Comparison of ENCODE assay signal across 25 cellular contexts in genomic region chr20:1003920-1004697, GRCh38. TPM values are rescaled to one million over a fixed set of nuclear protein-coding genes. Genes with fewer than 3 reads are reported as not detected.
DNase-seq lines count a peak whose midpoint lies in the region; ATAC-seq and TF ChIP-seq lines count a peak whose summit lies in the region.
"Had no signal": no experiment of that assay in that cellular context is flagged by ENCODE, and none has a peak within 500 bp of the region (broad histone marks: within the 10 kb centered on the region; RNA-seq: fewer than 3 reads in every experiment).

No MANE protein-coding gene starts in this region.

- no peaks in the 10 kb centered on the region for H3K79me2 ChIP-seq in PC-3 (ENCODE audit: low read length)

- no peaks in the 10 kb centered on the region for H4K20me1 ChIP-seq in PC-3 (ENCODE audit: low read length)

- H3F3A ChIP-seq in PC-3 (ENCODE audit: low read length, unreplicated experiment): no peaks in the 10 kb centered on the region

- no peak overlapping the region for H2AFZ ChIP-seq in PC-3 (ENCODE audit: low read length)
- H2AFZ ChIP-seq: GM23338 had no signal

- ATAC-seq in heart left ventricle: no peak
- ATAC-seq in PC-3: no peak
- ATAC-seq: GM23338 had no signal

- 62 to 92% (median 67%) methylated on average over 1 to 3 of the region's 3 CpGs for WGBS in heart left ventricle, 4 donors

- H3K9me3 Mint-ChIP-seq in type B pancreatic cell: no peaks in the 10 kb centered on the region
- H3K9me3 Mint-ChIP-seq: GM23338 had no signal

- no peak overlapping the region for H3K4me2 ChIP-seq in PC-3 (ENCODE audit: low read length)
- H3K4me2 ChIP-seq: GM23338 had no signal

- TF ChIP-seq POLR2A in heart left ventricle (IDR thresholded peaks at IDR 0.05): no peak

- BruUV-seq in PC-3 (replicated peaks; lab: Mats Ljungman, UMichigan): no TSS peak

- DNase-seq in cardiac muscle cell (ENCODE audit: low read depth in 1 of 2, low spot score in 1 of 2) (no peak), heart left ventricle (no peak), coronary artery (ENCODE audit: low spot score) (peak; percentile 19), mesenteric fat pad (ENCODE audit: low spot score) (peak; percentile 64), type B pancreatic cell (ENCODE audit: extremely low spot score, unreplicated experiment) (no peak), posterior vena cava (ENCODE audit: low spot score) (no peak), PC-3 (no peak), NOMO-1 treated with DMSO at 0.1 percent for 48 hours (lab: John Stamatoyannopoulos, UW; ENCODE audit: unreplicated experiment) (no peak)
- DNase-seq: 8988T; CD4-positive, CD25-positive, alpha-beta regulatory T cell; COR-L47; DMS53; HFFc6; KG1; MM.1S; NCI-H1048; NCI-H1417; NCI-H1694; NCI-H2029 treated with DMSO at 0.1 percent for 48 hours; NCI-H446 treated with DMSO at 0.1 percent for 48 hours; NCI-H69; OCI-M1; SIG-M5 had no signal

- H3K36me3 Mint-ChIP-seq in type B pancreatic cell: no peaks in the 10 kb centered on the region
- H3K36me3 Mint-ChIP-seq: CD4-positive, CD25-positive, alpha-beta regulatory T cell had no signal

- peaks cover 13% of the 10 kb centered on the region for H3K27me3 ChIP-seq in cardiac muscle cell
- peaks cover 10 to 71% (median 42%) of the 10 kb centered on the region in 9 donors for H3K27me3 ChIP-seq in heart left ventricle
- peaks cover 40% of the 10 kb centered on the region for H3K27me3 ChIP-seq in PC-3 (ENCODE audit: low read length)

- intact Hi-C loops in heart left ventricle (cut with DNase I): no loop called here
- intact Hi-C loops in posterior vena cava (cut with DNase I): no loop called here
- intact Hi-C loops in PC-3 (cut with micrococcal nuclease): no loop called here

- H3K4me1 Mint-ChIP-seq in type B pancreatic cell (ENCODE audit: unreplicated experiment): peaks cover 7% of the 10 kb centered on the region

- H3K9ac ChIP-seq in PC-3 (ENCODE audit: low read length): no peak overlapping the region

- peaks cover 60% of the 10 kb centered on the region for H3K27me3 Mint-ChIP-seq in type B pancreatic cell

- peak overlapping the region; percentile 15 for H3K4me3 Mint-ChIP-seq in type B pancreatic cell
- H3K4me3 Mint-ChIP-seq: CD4-positive, CD25-positive, alpha-beta regulatory T cell; HFFc6 had no signal

- H3K4me1 ChIP-seq in cardiac muscle cell (ENCODE audit: low read depth) (peaks cover 3% of the 10 kb centered on the region), heart left ventricle (peaks cover 0 to 9% (median 0%) of the 10 kb centered on the region in 12 donors), PC-3 (ENCODE audit: insufficient read depth, low read length) (no peaks in the 10 kb centered on the region)
- H3K4me1 ChIP-seq: HAP-1 had no signal

- peak overlapping the region; percentile 60 for H3K27ac ChIP-seq in cardiac muscle cell
- no peak overlapping the region for H3K27ac ChIP-seq in heart left ventricle
- no peak overlapping the region for H3K27ac ChIP-seq in coronary artery
- no peak overlapping the region for H3K27ac ChIP-seq in PC-3 (ENCODE audit: low read length)

- H3K9me3 ChIP-seq in cardiac muscle cell (ENCODE audit: low read depth) (no peaks in the 10 kb centered on the region), heart left ventricle (no peaks in the 10 kb centered on the region), PC-3 (ENCODE audit: low read length) (no peaks in the 10 kb centered on the region)
- H3K9me3 ChIP-seq: HAP-1 had no signal

- H3K36me3 ChIP-seq in cardiac muscle cell (no peaks in the 10 kb centered on the region), heart left ventricle (no peaks in the 10 kb centered on the region), PC-3 (ENCODE audit: low read depth, low read length) (no peaks in the 10 kb centered on the region)
- H3K36me3 ChIP-seq: HAP-1 had no signal

- POLR2A ChIA-PET in PC-3 (lab: Charles Lee; ENCODE audit: unreplicated experiment): no interaction called here

- no peak for TF ChIP-seq CTCF in cardiac muscle cell (IDR thresholded peaks at IDR 0.05; ENCODE audit: low read depth, low read length)
- TF ChIP-seq CTCF in heart left ventricle (IDR thresholded peaks at IDR 0.05): no peak
- TF ChIP-seq CTCF in coronary artery (IDR thresholded peaks at IDR 0.05): no peak
- TF ChIP-seq CTCF in type B pancreatic cell (conservative IDR thresholded peaks at IDR 0.05): no peak
- TF ChIP-seq CTCF in PC-3 (conservative IDR thresholded peaks at IDR 0.05; ENCODE audit: low read depth, low read length): no peak

- CTCF ChIA-PET in PC-3 (lab: Charles Lee): no interaction called here

- no peak overlapping the region for H3K27ac Mint-ChIP-seq in type B pancreatic cell
- H3K27ac Mint-ChIP-seq: CD4-positive, CD25-positive, alpha-beta regulatory T cell; HFFc6 had no signal

- no peaks in the 10 kb centered on the region for H3K9me2 ChIP-seq in PC-3 (replicated peaks; ENCODE audit: low read length)

- H3K4me3 ChIP-seq in cardiac muscle cell (no peak overlapping the region), heart left ventricle (no peak overlapping the region), coronary artery (no peak overlapping the region), PC-3 (ENCODE audit: low read length) (no peak overlapping the region)
- H3K4me3 ChIP-seq: GM23338, HAP-1 had no signal

RNA-seq across cellular contexts. Expression of gene RSPO4, which starts 2.0 kb away (rescaled TPM):
- total RNA-seq in cardiac muscle cell (2.1 and 8.1 TPM in 2 replicates), heart left ventricle (under 1 TPM in 2 of 9 donors, not detected in 7; 0.25 to 0.27 TPM), mesenteric fat pad (not detected), type B pancreatic cell (ENCODE audit: low replicate concordance) (0.19 and 2.4 TPM in 2 replicates), posterior vena cava (under 1 TPM in 1 of 2 donors, not detected in 1; 0.24 TPM), PC-3 (2014; rRNA removed) (not detected in 2 replicates)
- polyA plus RNA-seq in cardiac muscle cell (7.6 and 8.4 TPM in 2 replicates), heart left ventricle (under 1 TPM in 1 of 2 donors, not detected in 1; 0.04 TPM)
- total RNA-seq: HFFc6 had no signal
- polyA plus RNA-seq: CD4-positive, CD25-positive, alpha-beta regulatory T cell had no signal

Comparison
In these comparisons a context has a peak if more than half of its experiments do, and no peak if none do; other contexts are left out.
1. DNase-seq: peak in coronary artery (single experiment) and mesenteric fat pad (single experiment); none in cardiac muscle cell (0 of 2), heart left ventricle (0 of 5), type B pancreatic cell (single experiment), posterior vena cava (single experiment), PC-3 (single experiment) and NOMO-1 treated with DMSO at 0.1 percent for 48 hours (single experiment).